ENCODE assay signal across 1 cellular context in genomic region chr9:70439991-70440706, GRCh38.
TF ChIP-seq lines count a peak whose summit lies in the region.

No MANE protein-coding gene starts in this region.

TF ChIP-seq in K562, 482 proteins besides CTCF, POLR2A, EP300 and RAD21:
- TF ChIP-seq ZNF239 (CRISPR knock-in tag; IDR thresholded peaks at IDR 0.05) = no peak
- TF ChIP-seq USF2 (CRISPR knock-in tag; IDR thresholded peaks at IDR 0.05) = no peak
- no peak for TF ChIP-seq ATF3 (IDR thresholded peaks at IDR 0.05)
- no peak for TF ChIP-seq ATF3 (CRISPR knock-in tag; conservative IDR thresholded peaks at IDR 0.05)
- TF ChIP-seq NBN (IDR thresholded peaks at IDR 0.05; ENCODE audit: low read depth) = no peak
- TF ChIP-seq ETV5 (CRISPR knock-in tag; IDR thresholded peaks at IDR 0.05; ENCODE audit: low read depth) = no peak
- no peak for TF ChIP-seq L3MBTL2 (IDR thresholded peaks at IDR 0.05)
